ENCODE assay signal across 9 cellular contexts in genomic region chr12:6345319-6346071, GRCh38. TPM values are rescaled to one million over a fixed set of nuclear protein-coding genes. Genes with fewer than 3 reads are reported as not detected.
DNase-seq lines count a peak whose midpoint lies in the region; ATAC-seq and TF ChIP-seq lines count a peak whose summit lies in the region.
"Had no signal": no experiment of that assay in that cellular context is flagged by ENCODE, and none has a peak within 500 bp of the region (broad histone marks: within the 10 kb centered on the region; RNA-seq: fewer than 3 reads in every experiment).

No MANE protein-coding gene starts in this region.

- H2BK12ac ChIP-seq in neuronal stem cell (ENCODE audit: low read length): no peak overlapping the region

- peaks cover 2% of the 10 kb centered on the region for H3K79me1 ChIP-seq in neuronal stem cell (ENCODE audit: low read depth, low read length)

- peak overlapping the region; percentile 43 for H3K27ac ChIP-seq in GM23248
- H3K27ac ChIP-seq in effector memory CD4-positive, alpha-beta T cell (ENCODE audit: insufficient read depth, low read length, poor library complexity, severe bottlenecking): peak overlapping the region; percentile 18
- no peak overlapping the region for H3K27ac ChIP-seq in neuronal stem cell (replicated peaks; ENCODE audit: low read length)

- H3K9me3 ChIP-seq in GM23248 (ENCODE audit: low read depth): no peaks in the 10 kb centered on the region
- H3K9me3 ChIP-seq in effector memory CD4-positive, alpha-beta T cell (ENCODE audit: control insufficient read depth, low read length): no peaks in the 10 kb centered on the region
- peaks cover 1 to 7% of the 10 kb centered on the region in 2 donors for H3K9me3 ChIP-seq in neuronal stem cell (replicated peaks in 1 of 2; ENCODE audit: control insufficient read depth in 2 of 2, insufficient read depth in 1 of 2, low read depth in 1 of 2, low read length in 2 of 2)

- no peak overlapping the region for H2BK15ac ChIP-seq in neuronal stem cell (ENCODE audit: low read length)

- H3K9ac ChIP-seq in GM23248 (peak overlapping the region; percentile 35; the same call in 1 of the 2 replicates), neuronal stem cell (ENCODE audit: low read depth, low read length, poor library complexity) (peak overlapping the region; percentile 31)

- H3K36me3 ChIP-seq in GM23248 (ENCODE audit: low read depth): no peaks in the 10 kb centered on the region
- no peaks in the 10 kb centered on the region for H3K36me3 ChIP-seq in effector memory CD4-positive, alpha-beta T cell (ENCODE audit: control insufficient read depth, insufficient read depth, low read length)
- no peaks in the 10 kb centered on the region for H3K36me3 ChIP-seq in neuronal stem cell (replicated peaks in 1 of 2; ENCODE audit: control insufficient read depth in 2 of 2, insufficient read depth in 2 of 2, low read length in 2 of 2)

- ATAC-seq in HG02973 (IDR thresholded peaks at IDR 0.05; ENCODE audit: unreplicated experiment): no peak
- no peak for ATAC-seq in HG03460 (IDR thresholded peaks at IDR 0.05; ENCODE audit: unreplicated experiment)

- no peaks in the 10 kb centered on the region for H4K20me1 ChIP-seq in GM23248 (ENCODE audit: insufficient read depth)

- H2BK5ac ChIP-seq in neuronal stem cell (ENCODE audit: low read length): no peak overlapping the region

- H3K18ac ChIP-seq in neuronal stem cell (ENCODE audit: low read length): no peak overlapping the region

- H2BK120ac ChIP-seq in neuronal stem cell (ENCODE audit: low read depth, low read length): no peak overlapping the region

- no peak overlapping the region for H3K14ac ChIP-seq in neuronal stem cell (ENCODE audit: low read length)

- no peaks in the 10 kb centered on the region for H3K27me3 ChIP-seq in GM23248 (replicated peaks; ENCODE audit: insufficient read depth)
- H3K27me3 ChIP-seq in effector memory CD4-positive, alpha-beta T cell (replicated peaks; ENCODE audit: control insufficient read depth, insufficient read depth, low read length, poor library complexity, severe bottlenecking): no peaks in the 10 kb centered on the region
- H3K27me3 ChIP-seq in neuronal stem cell (ENCODE audit: control insufficient read depth in 3 of 3, insufficient read depth in 3 of 3, low read depth in 1 of 3, low read length in 3 of 3): no peaks in the 10 kb centered on the region

- peaks cover 15% of the 10 kb centered on the region for H3F3A ChIP-seq in GM23248 (ENCODE audit: insufficient read depth)

- H2AK5ac ChIP-seq in neuronal stem cell (ENCODE audit: low read depth, low read length): no peak overlapping the region

- peak; percentile 96 for DNase-seq in GM23248
- DNase-seq in SKM-1 treated with dmso at 0.1 percent for 144 hours (lab: John Stamatoyannopoulos, UW; ENCODE audit: unreplicated experiment): peak; percentile 42
- DNase-seq in effector memory CD4-positive, alpha-beta T cell: no peak
- DNase-seq in neuronal stem cell (ENCODE audit: low spot score): no peak
- no peak for DNase-seq in GDM1 (lab: John Stamatoyannopoulos, UW)
- DNase-seq in GM10248 (ENCODE audit: extremely low spot score): no peak

- no peak overlapping the region for H3K4ac ChIP-seq in neuronal stem cell (ENCODE audit: low read length)

- H3K79me2 ChIP-seq in GM23248 (ENCODE audit: insufficient read depth): peaks cover 27% of the 10 kb centered on the region

- POLR2A ChIA-PET in GM10248 (lab: Yijun Ruan, JAX): no interaction called here

- H3K23ac ChIP-seq in neuronal stem cell (ENCODE audit: low read depth, low read length, poor library complexity): no peak overlapping the region

- H3K4me3 ChIP-seq in GM23248 (no peak overlapping the region), neuronal stem cell (ENCODE audit: low read length in 2 of 2) (no peak overlapping the region)
- H3K4me3 ChIP-seq in effector memory CD4-positive, alpha-beta T cell (ENCODE audit: insufficient read depth, low read depth, low read length, poor library complexity, severe bottlenecking): no peak overlapping the region

- H3K9me2 ChIP-seq in GM23248 (ENCODE audit: insufficient read depth): no peaks in the 10 kb centered on the region

- peak overlapping the region; percentile 40 for H3K4me2 ChIP-seq in GM23248 (ENCODE audit: unreplicated experiment)
- no peak overlapping the region for H3K4me2 ChIP-seq in neuronal stem cell (ENCODE audit: insufficient read depth, low read length, poor library complexity, severe bottlenecking)

- H3K4me1 ChIP-seq in GM23248 (ENCODE audit: insufficient read depth) (peaks cover 22% of the 10 kb centered on the region), neuronal stem cell (ENCODE audit: control insufficient read depth in 2 of 2, insufficient read depth in 1 of 2, low read depth in 1 of 2, low read length in 2 of 2) (peaks cover 10 to 18% of the 10 kb centered on the region in 2 donors)
- peaks cover 27% of the 10 kb centered on the region for H3K4me1 ChIP-seq in effector memory CD4-positive, alpha-beta T cell (ENCODE audit: control insufficient read depth, insufficient read depth, low read length, poor library complexity, severe bottlenecking)

- WGBS in GM23248 (ENCODE audit: low coverage in 1 of 2, low lambda C conversion rate in 2 of 2, missing lambda C conversion rate in 2 of 2), 2 experiments: 57 to 60% methylated on average over 9 of the region's 9 CpGs
- WGBS in neuronal stem cell (ENCODE audit: extremely low coverage in 2 of 2, insufficient read length in 2 of 2, insufficient replicate concordance in 1 of 2), 2 donors: no CpG with 5 or more reads among the region's 9 CpGs

- no peak overlapping the region for H4K8ac ChIP-seq in neuronal stem cell (ENCODE audit: low read depth, low read length)

- H2AFZ ChIP-seq in GM23248: no peak overlapping the region
- no peak overlapping the region for H2AFZ ChIP-seq in neuronal stem cell (ENCODE audit: low read length)

- H4K91ac ChIP-seq in neuronal stem cell (ENCODE audit: low read depth, low read length, poor library complexity): no peak overlapping the region

- CTCF ChIA-PET in GM10248 (lab: Yijun Ruan, JAX): interaction anchor here (1.1 to 2.9 kb wide), 6 partner anchors 9 to 22 kb away, joined by 3 to 12 read pairs (median 5); no protein-coding TSS in a partner anchor

- in situ Hi-C loops in GM23248 (cut with MboI): no loop called here

- no peak for TF ChIP-seq CTCF in GM10248 (IDR thresholded peaks at IDR 0.05; ENCODE audit: control extremely low read depth, extremely low read depth, low read depth, missing control alignments)

RNA-seq across cellular contexts. Expression of gene TNFRSF1A, which starts 3.6 kb away (rescaled TPM):
- 247 and 343 TPM in 2 replicates for total RNA-seq in GM23248 (2014; rRNA removed; shearing (Covaris generic))
- 183 and 197 TPM in 2 replicates for polyA plus RNA-seq in GM23248 (2016; fragmentation: Nextera tagmentation; extraction: Ambion mirVana)
- 35.2 TPM for polyA plus RNA-seq in neuronal stem cell (2013, experiment 1 of 2)
- 34.5 TPM for polyA plus RNA-seq in neuronal stem cell (2013, experiment 2 of 2)

RNA-seq across cellular contexts. Expression of gene SCNN1A, which starts 29.9 kb away (rescaled TPM):
- total RNA-seq in GM23248 (2014; rRNA removed; shearing (Covaris generic)): 0.76 TPM in 1 of 2 replicates, not detected in the other
- 0.25 and 0.59 TPM in 2 replicates for polyA plus RNA-seq in GM23248 (2016; fragmentation: Nextera tagmentation; extraction: Ambion mirVana)
- 0.40 TPM for polyA plus RNA-seq in neuronal stem cell (2013, experiment 1 of 2)
- 0.68 TPM for polyA plus RNA-seq in neuronal stem cell (2013, experiment 2 of 2)
- total RNA-seq: skeletal muscle tissue had no signal

RNA-seq across cellular contexts. Expression of gene PLEKHG6, which starts 35.0 kb away (rescaled TPM):
- not detected in 2 replicates for total RNA-seq in GM23248 (2014; rRNA removed; shearing (Covaris generic))
- polyA plus RNA-seq in GM23248 (2016; fragmentation: Nextera tagmentation; extraction: Ambion mirVana): 0.30 TPM in 1 of 2 replicates, not detected in the other
- 1.2 TPM for polyA plus RNA-seq in neuronal stem cell (2013, experiment 1 of 2)
- 1.3 TPM for polyA plus RNA-seq in neuronal stem cell (2013, experiment 2 of 2)

RNA-seq across cellular contexts. Expression of gene LTBR, which starts 38.5 kb away (rescaled TPM):
- total RNA-seq in GM23248 (2014; rRNA removed; shearing (Covaris generic)): 147 TPM in 2 replicates
- 113 and 117 TPM in 2 replicates for polyA plus RNA-seq in GM23248 (2016; fragmentation: Nextera tagmentation; extraction: Ambion mirVana)
- polyA plus RNA-seq in neuronal stem cell (2013, experiment 1 of 2): 2.3 TPM
- polyA plus RNA-seq in neuronal stem cell (2013, experiment 2 of 2): 2.3 TPM

Comparison
In these comparisons a context has a peak if more than half of its experiments do, and no peak if none do; other contexts are left out.
1. DNase-seq: peak in GM23248 (single experiment) and SKM-1 treated with dmso at 0.1 percent for 144 hours (single experiment); none in effector memory CD4-positive, alpha-beta T cell (0 of 3), neuronal stem cell (single experiment), GDM1 (single experiment) and GM10248 (single experiment).